In the genomic region with DNA sequence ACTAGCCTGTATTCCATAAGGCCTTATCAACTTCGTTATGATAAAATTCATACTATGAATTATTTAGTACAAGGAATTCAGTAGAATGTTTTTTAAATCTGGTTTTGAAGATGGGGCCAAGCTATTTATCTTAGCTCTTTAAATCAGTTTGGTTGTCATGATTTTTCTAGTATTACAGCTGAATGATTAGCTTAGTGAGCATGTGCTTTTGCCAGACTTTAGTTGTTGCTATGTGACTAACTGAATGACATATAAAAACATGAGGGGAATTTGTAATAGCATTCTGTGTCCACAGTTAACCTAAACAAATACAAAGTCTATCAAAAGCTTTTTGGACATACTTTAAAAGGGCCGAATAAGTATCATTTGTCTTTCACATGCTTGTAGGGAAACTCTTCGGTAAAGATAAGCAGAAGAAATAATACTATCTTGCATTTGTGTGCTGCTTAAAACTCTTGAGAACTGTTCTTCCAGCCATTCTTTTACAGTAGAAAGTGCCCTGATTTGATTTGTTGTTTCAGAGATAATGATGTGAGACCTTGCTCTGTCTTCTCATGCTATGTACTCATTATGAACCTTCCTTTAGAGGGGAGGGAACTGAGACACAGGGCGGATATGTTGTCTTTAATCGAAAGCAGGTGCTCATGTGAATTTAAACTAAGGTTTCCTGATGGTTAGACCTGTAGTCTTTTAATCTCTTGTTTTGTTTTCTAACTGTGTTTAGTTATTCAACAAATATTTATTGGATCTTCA, we compare ENCODE assay signal across 9 cellular contexts. TPM values are rescaled to one million over a fixed set of nuclear protein-coding genes. Genes with fewer than 3 reads are reported as not detected.
DNase-seq lines count a peak whose midpoint lies in the region; ATAC-seq, FAIRE-seq and TF ChIP-seq lines count a peak whose summit lies in the region.
"Had no signal": no experiment of that assay in that cellular context is flagged by ENCODE, and none has a peak within 500 bp of the region (broad histone marks: within the 10 kb centered on the region; RNA-seq: fewer than 3 reads in every experiment).

No MANE protein-coding gene starts in this region.

- POLR2A ChIA-PET in PC-3 (lab: Charles Lee; ENCODE audit: unreplicated experiment), result no interaction called here

- peak overlapping the region in 1 of 5 donors; percentile 39 for H3K4me3 Mint-ChIP-seq in immature natural killer cell
- H3K4me3 Mint-ChIP-seq in nephron progenitor cell, result no peak overlapping the region

- no peaks in the 10 kb centered on the region for H3K36me3 Mint-ChIP-seq in immature natural killer cell
- H3K36me3 Mint-ChIP-seq in nephron progenitor cell (ENCODE audit: low read depth), result no peaks in the 10 kb centered on the region

- H3K4me2 ChIP-seq in PC-3 (ENCODE audit: low read length), result no peak overlapping the region

- no peak overlapping the region for H3K4me3 ChIP-seq in PC-3 (ENCODE audit: low read length)

- no peaks in the 10 kb centered on the region for H3F3A ChIP-seq in PC-3 (ENCODE audit: low read length, unreplicated experiment)

- no peaks in the 10 kb centered on the region for H3K9me2 ChIP-seq in PC-3 (replicated peaks; ENCODE audit: low read length)

- TF ChIP-seq POLR2A in H54 (IDR thresholded peaks at IDR 0.05; ENCODE audit: low read depth, low read length), result no peak

- TF ChIP-seq CTCF in PC-3 (conservative IDR thresholded peaks at IDR 0.05; ENCODE audit: low read depth, low read length), result no peak
- no peak for TF ChIP-seq CTCF in nephron progenitor cell (IDR thresholded peaks at IDR 0.05)

- no peaks in the 10 kb centered on the region for H3K27me3 Mint-ChIP-seq in immature natural killer cell (ENCODE audit: low read depth in 3 of 3)
- no peaks in the 10 kb centered on the region for H3K27me3 Mint-ChIP-seq in nephron progenitor cell (ENCODE audit: low read depth, poor library complexity)

- H2AFZ ChIP-seq in PC-3 (ENCODE audit: low read length), result no peak overlapping the region

- H3K79me2 ChIP-seq in PC-3 (ENCODE audit: low read length), result peaks cover 100% of the 10 kb centered on the region

- BruUV-seq in PC-3 (replicated peaks; lab: Mats Ljungman, UMichigan), result no TSS peak

- H3K4me1 Mint-ChIP-seq in immature natural killer cell (peaks cover 75 to 94% of the 10 kb centered on the region in 2 donors), nephron progenitor cell (peaks cover 32% of the 10 kb centered on the region)

- no peak overlapping the region for H3K9ac ChIP-seq in PC-3 (ENCODE audit: low read length)

- FAIRE-seq in H54 (lab: Jason Lieb, UNC), result peak; percentile 55

- ATAC-seq in GM18499 (IDR thresholded peaks at IDR 0.05; ENCODE audit: insufficient read depth, unreplicated experiment), result peak; percentile 83
- ATAC-seq in PC-3, result peak; percentile 33; the same call in 1 of the 2 replicates

- CTCF ChIA-PET in PC-3 (lab: Charles Lee), result no interaction called here

- H4K20me1 ChIP-seq in PC-3 (ENCODE audit: low read length), result peaks cover 14% of the 10 kb centered on the region

- no peaks in the 10 kb centered on the region for H3K36me3 ChIP-seq in PC-3 (ENCODE audit: low read depth, low read length)

- peaks cover 16% of the 10 kb centered on the region for H3K4me1 ChIP-seq in PC-3 (ENCODE audit: insufficient read depth, low read length)

- intact Hi-C loops in PC-3 (cut with micrococcal nuclease), result no loop called here

- H3K27me3 ChIP-seq in PC-3 (ENCODE audit: low read length), result no peaks in the 10 kb centered on the region

- H3K27ac Mint-ChIP-seq in immature natural killer cell (peak overlapping the region in 4 of 6 donors; percentile 4 to 58 (median 47)), nephron progenitor cell (no peak overlapping the region)

- DNase-seq in H54 (ENCODE audit: insufficient read length, low spot score) (no peak), PC-3 (peak; percentile 19), immature natural killer cell (no peak), nephron progenitor cell (no peak), NCI-H2081 (lab: John Stamatoyannopoulos, UW) (no peak), NCI-H1417 (lab: John Stamatoyannopoulos, UW) (no peak), SHP77 treated with DMSO at 0.1 percent for 48 hours (lab: John Stamatoyannopoulos, UW) (no peak)
- DNase-seq: stimulated activated CD4-positive, alpha-beta T cell treated with anti-CD3 and anti-CD28 coated beads, Interleukin-4, amount 100 ng/mL, for 4 hours had no signal

- no peaks in the 10 kb centered on the region for H3K9me3 ChIP-seq in PC-3 (ENCODE audit: low read length)

- H3K9me3 Mint-ChIP-seq in immature natural killer cell (no peaks in the 10 kb centered on the region), nephron progenitor cell (no peaks in the 10 kb centered on the region)

- no peak overlapping the region for H3K27ac ChIP-seq in PC-3 (ENCODE audit: low read length)

RNA-seq across cellular contexts. Expression of gene NEK7, which starts 18.8 kb away (rescaled TPM):
- 23.2 and 25.2 TPM in 2 replicates for total RNA-seq in PC-3 (2014; rRNA removed)
- polyA plus RNA-seq in immature natural killer cell, result 10 to 100 TPM; 42.7 to 47.4 (median 47.3) TPM
